In the genomic region with DNA sequence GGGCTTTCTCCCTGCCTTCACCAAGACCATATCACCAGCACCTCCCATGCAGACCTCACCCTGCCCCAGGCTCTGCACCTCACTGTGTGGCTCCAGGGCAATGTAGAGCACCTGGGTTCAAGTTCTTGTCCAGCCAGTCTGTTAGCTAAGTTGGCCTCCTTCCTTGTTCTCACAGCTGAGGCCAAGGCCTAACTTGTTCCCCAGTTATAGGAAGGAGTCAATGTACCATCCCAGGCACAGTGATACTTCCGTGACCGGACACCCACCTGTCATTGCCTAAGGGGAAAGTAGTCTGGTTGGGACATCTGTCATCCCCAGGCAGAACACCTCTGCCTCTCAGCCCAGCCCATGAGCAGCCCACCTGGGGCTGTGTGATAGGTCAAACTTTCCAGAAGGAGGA, we compare ENCODE assay signal across 1 cellular context.
TF ChIP-seq lines count a peak whose summit lies in the region.

No MANE protein-coding gene starts in this region.

TF ChIP-seq in H1, 55 proteins besides CTCF, POLR2A, EP300 and RAD21:
- TF ChIP-seq CHD2 (IDR thresholded peaks at IDR 0.05; ENCODE audit: low read length) (no peak), EZH2 (IDR thresholded peaks at IDR 0.05; ENCODE audit: low read depth, low read length, severe bottlenecking) (no peak), BACH1 (IDR thresholded peaks at IDR 0.05; ENCODE audit: low read length) (no peak), BRCA1 (IDR thresholded peaks at IDR 0.05; ENCODE audit: low read depth, low read length) (no peak), SRF (IDR thresholded peaks at IDR 0.05; ENCODE audit: low read depth, low read length) (no peak), SP4 (IDR thresholded peaks at IDR 0.05; ENCODE audit: low read length) (no peak), NANOG (IDR thresholded peaks at IDR 0.05; ENCODE audit: insufficient read depth, low read depth, low read length, poor library complexity, severe bottlenecking) (no peak), SP2 (IDR thresholded peaks at IDR 0.05; ENCODE audit: low read length) (no peak), NRF1 (IDR thresholded peaks at IDR 0.05; ENCODE audit: low read depth, low read length) (no peak), KDM5A (IDR thresholded peaks at IDR 0.05; ENCODE audit: low read length) (no peak), JUND (IDR thresholded peaks at IDR 0.05; ENCODE audit: low read length) (no peak), BCL11A (IDR thresholded peaks at IDR 0.05; ENCODE audit: low read depth in 2 of 2, low read length in 2 of 2) (no peak), PHF8 (conservative IDR thresholded peaks at IDR 0.05; ENCODE audit: low read depth, low read length) (no peak), HDAC6 (IDR thresholded peaks at IDR 0.05; ENCODE audit: low read depth, low read length) (no peak), TCF12 (IDR thresholded peaks at IDR 0.05; ENCODE audit: low read depth, low read length) (no peak), MAFK (IDR thresholded peaks at IDR 0.05; ENCODE audit: low read depth, low read length) (no peak), SUZ12 (IDR thresholded peaks at IDR 0.05; ENCODE audit: low read length) (no peak), SIX5 (IDR thresholded peaks at IDR 0.05; ENCODE audit: low read depth, low read length) (no peak)
- TF ChIP-seq, protein P1, sequence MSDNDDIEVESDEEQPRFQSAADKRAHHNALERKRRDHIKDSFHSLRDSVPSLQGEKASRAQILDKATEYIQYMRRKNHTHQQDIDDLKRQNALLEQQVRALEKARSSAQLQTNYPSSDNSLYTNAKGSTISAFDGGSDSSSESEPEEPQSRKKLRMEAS (IDR thresholded peaks at IDR 0.05) = no peak
- TF ChIP-seq, protein P2, sequence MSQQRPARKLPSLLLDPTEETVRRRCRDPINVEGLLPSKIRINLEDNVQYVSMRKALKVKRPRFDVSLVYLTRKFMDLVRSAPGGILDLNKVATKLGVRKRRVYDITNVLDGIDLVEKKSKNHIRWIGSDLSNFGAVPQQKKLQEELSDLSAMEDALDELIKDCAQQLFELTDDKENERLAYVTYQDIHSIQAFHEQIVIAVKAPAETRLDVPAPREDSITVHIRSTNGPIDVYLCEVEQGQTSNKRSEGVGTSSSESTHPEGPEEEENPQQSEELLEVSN (IDR thresholded peaks at IDR 0.05) = no peak
TF ChIP-seq in H1: peak in this region for 0.
